ENCODE assay signal across 16 cellular contexts in the genomic region with DNA sequence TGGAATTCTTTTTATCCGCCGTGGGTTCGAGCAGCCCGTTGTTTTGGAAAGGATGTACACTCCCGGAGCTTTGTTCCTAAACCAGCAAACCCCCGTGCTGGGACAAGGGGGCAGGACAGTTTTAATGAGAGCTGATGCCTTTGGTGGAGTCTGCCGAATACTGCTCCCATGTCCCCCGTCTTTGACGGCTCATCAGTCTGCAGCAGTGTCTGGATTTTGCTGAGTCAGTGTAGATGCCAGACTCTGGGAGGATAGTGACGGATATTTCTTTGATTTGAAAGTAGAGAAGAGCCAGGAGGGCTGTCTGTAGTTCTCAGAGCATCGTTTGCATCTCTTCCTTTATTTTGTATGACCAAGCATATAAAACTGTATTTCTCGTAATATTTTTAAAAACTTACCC.
DNase-seq lines count a peak whose midpoint lies in the region; ATAC-seq and TF ChIP-seq lines count a peak whose summit lies in the region.
"Had no signal": no experiment of that assay in that cellular context is flagged by ENCODE, and none has a peak within 500 bp of the region (broad histone marks: within the 10 kb centered on the region; RNA-seq: fewer than 3 reads in every experiment).

No MANE protein-coding gene starts in this region.

- H2AK5ac ChIP-seq in IMR-90 (ENCODE audit: low read depth, low read length): no peak overlapping the region

- dilution Hi-C loops in IMR-90 (cut with HindIII; ENCODE audit: low sequenced_read_pairs, unreplicated experiment): no loop called here

- no peak for TF ChIP-seq EP300 in esophagus muscularis mucosa (IDR thresholded peaks at IDR 0.05)

- H3K27ac ChIP-seq in BLaER1 treated with 17β-estradiol and CSF1 and Interleukin-3, amounts not matched to agents 10 nM and 100 nM: no peak overlapping the region; a peak in 1 of 22 replicates
- H3K27ac ChIP-seq in IMR-90 (ENCODE audit: insufficient read depth, low read length) (no peak overlapping the region), esophagus muscularis mucosa (replicated peaks in 1 of 4) (peak overlapping the region; percentile 44 to 70 (median 60)), gastrocnemius medialis (peak overlapping the region; percentile 75 to 95 (median 82)), SJCRH30 (no peak overlapping the region)

- no peak overlapping the region for H3K4ac ChIP-seq in IMR-90 (ENCODE audit: low read depth, low read length)

- peak overlapping the region in 7 of 11 experiments; percentile 16 to 100 (median 95); a peak in 8 of 22 replicates for H3K4me2 ChIP-seq in BLaER1 treated with 17β-estradiol and CSF1 and Interleukin-3, amounts not matched to agents 10 nM and 100 nM
- H3K4me2 ChIP-seq in IMR-90 (ENCODE audit: low read depth, low read length): no peak overlapping the region

- no peak overlapping the region for H3K14ac ChIP-seq in IMR-90 (replicated peaks; ENCODE audit: low read depth, low read length)

- peaks cover 0 to 11% (median 0%) of the 10 kb centered on the region in 11 experiments; a peak in 4 of 22 replicates for H3K9me3 ChIP-seq in BLaER1 treated with 17β-estradiol and CSF1 and Interleukin-3, amounts not matched to agents 10 nM and 100 nM (replicated peaks in 1 of 11)
- H3K9me3 ChIP-seq in IMR-90 (ENCODE audit: control insufficient read depth, insufficient read depth, low read length) (no peaks in the 10 kb centered on the region), esophagus muscularis mucosa (no peaks in the 10 kb centered on the region), gastrocnemius medialis (no peaks in the 10 kb centered on the region), SJCRH30 (replicated peaks) (no peaks in the 10 kb centered on the region)

- no peak overlapping the region for H2BK5ac ChIP-seq in IMR-90 (ENCODE audit: low read depth, low read length, poor library complexity, severe bottlenecking)

- WGBS in IMR-90 (ENCODE audit: extremely low coverage in 2 of 2, insufficient read length in 1 of 2), 2 experiments: 51% methylated on average over 5 of the region's 12 CpGs; no CpG with 5 or more reads in 1 of the 2 experiments
- WGBS in esophagus muscularis mucosa: 56% methylated on average over 6 of the region's 12 CpGs

- TF ChIP-seq CTCF in IMR-90 (conservative IDR thresholded peaks at IDR 0.05; ENCODE audit: low read depth, low read length) (no peak), esophagus muscularis mucosa (IDR thresholded peaks at IDR 0.05) (no peak), gastrocnemius medialis (IDR thresholded peaks at IDR 0.05 in 4 of 5, conservative IDR thresholded peaks at IDR 0.05 in 1 of 5) (no peak)

- no peak overlapping the region for H3K18ac ChIP-seq in IMR-90 (ENCODE audit: low read depth, low read length)

- H3K56ac ChIP-seq in IMR-90 (ENCODE audit: extremely low read depth, insufficient read depth, low read length): no peak overlapping the region

- H3K27ac Mint-ChIP-seq in stimulated activated effector memory CD8-positive, alpha-beta T cell treated with anti-CD3 and anti-CD28 coated beads, Interleukin-12 subunit alpha, Interleukin-12 subunit beta, amount 100 ng/mL, for 72 hours: no peak overlapping the region
- H3K27ac Mint-ChIP-seq: CD4-positive, alpha-beta T cell; HFFc6 had no signal

- no peaks in the 10 kb centered on the region for H3K27me3 ChIP-seq in BLaER1 treated with 17β-estradiol and CSF1 and Interleukin-3, amounts not matched to agents 10 nM and 100 nM
- H3K27me3 ChIP-seq in IMR-90 (ENCODE audit: control insufficient read depth, insufficient read depth, low read length) (no peaks in the 10 kb centered on the region), esophagus muscularis mucosa (no peaks in the 10 kb centered on the region), gastrocnemius medialis (no peaks in the 10 kb centered on the region), SJCRH30 (no peaks in the 10 kb centered on the region)

- H3K36me3 ChIP-seq in BLaER1 treated with 17β-estradiol and CSF1 and Interleukin-3, amounts not matched to agents 10 nM and 100 nM: peaks cover 0 to 71% (median 46%) of the 10 kb centered on the region in 11 experiments; a peak in 15 of 22 replicates
- H3K36me3 ChIP-seq in IMR-90 (ENCODE audit: control insufficient read depth, insufficient read depth, low read length): peaks cover 5% of the 10 kb centered on the region
- H3K36me3 ChIP-seq in esophagus muscularis mucosa: peaks cover 0 to 57% (median 36%) of the 10 kb centered on the region in 4 donors
- peaks cover 0 to 17% of the 10 kb centered on the region in 2 donors for H3K36me3 ChIP-seq in gastrocnemius medialis
- H3K36me3 ChIP-seq in SJCRH30: peaks cover 26% of the 10 kb centered on the region

- BruUV-seq in IMR-90 (replicated peaks; lab: Mats Ljungman, UMichigan): no TSS peak

- no peak for TF ChIP-seq POLR2A in IMR-90 (IDR thresholded peaks at IDR 0.05; ENCODE audit: low read depth, low read length)
- TF ChIP-seq POLR2A in esophagus muscularis mucosa (IDR thresholded peaks at IDR 0.05; ENCODE audit: low read depth): no peak
- no peak for TF ChIP-seq POLR2A in gastrocnemius medialis (IDR thresholded peaks at IDR 0.05)

- H3K23ac ChIP-seq in IMR-90 (ENCODE audit: low read depth, low read length): no peak overlapping the region

- H3K9me1 ChIP-seq in IMR-90 (ENCODE audit: insufficient read depth, low read length): no peaks in the 10 kb centered on the region

- no peak overlapping the region for H4K5ac ChIP-seq in IMR-90 (ENCODE audit: low read depth, low read length)

- peak overlapping the region; percentile 26 for H2AK9ac ChIP-seq in IMR-90 (replicated peaks; ENCODE audit: low read depth, low read length, poor library complexity)

- no peak overlapping the region for H3K9ac ChIP-seq in BLaER1 treated with 17β-estradiol and CSF1 and Interleukin-3, amounts not matched to agents 10 nM and 100 nM
- no peak overlapping the region for H3K9ac ChIP-seq in IMR-90 (ENCODE audit: low read depth, low read length)

- ATAC-seq in IMR-90 (ENCODE audit: low read depth) (no peak), gastrocnemius medialis (no peak)
- no peak for ATAC-seq in stimulated activated effector memory CD8-positive, alpha-beta T cell treated with anti-CD3 and anti-CD28 coated beads, Interleukin-12 subunit alpha, Interleukin-12 subunit beta, amount 100 ng/mL, for 72 hours
- ATAC-seq: GM12878 had no signal

- POLR2A ChIA-PET in IMR-90 (lab: Charles Lee; ENCODE audit: unreplicated experiment): no interaction called here

- H3K9me3 Mint-ChIP-seq in stimulated activated effector memory CD8-positive, alpha-beta T cell treated with anti-CD3 and anti-CD28 coated beads, Interleukin-12 subunit alpha, Interleukin-12 subunit beta, amount 100 ng/mL, for 72 hours: no peaks in the 10 kb centered on the region
- H3K9me3 Mint-ChIP-seq: CD4-positive, alpha-beta T cell; HFFc6 had no signal

- peaks cover 0 to 62% (median 0%) of the 10 kb centered on the region in 11 experiments; a peak in 3 of 22 replicates for H4K20me1 ChIP-seq in BLaER1 treated with 17β-estradiol and CSF1 and Interleukin-3, amounts not matched to agents 10 nM and 100 nM
- no peaks in the 10 kb centered on the region; the same call in 1 of the 2 replicates for H4K20me1 ChIP-seq in IMR-90 (ENCODE audit: insufficient read depth, low read length)

- H3K4me3 Mint-ChIP-seq in stimulated activated effector memory CD8-positive, alpha-beta T cell treated with anti-CD3 and anti-CD28 coated beads, Interleukin-12 subunit alpha, Interleukin-12 subunit beta, amount 100 ng/mL, for 72 hours: no peak overlapping the region
- H3K4me3 Mint-ChIP-seq: CD4-positive, alpha-beta T cell; HFFc6 had no signal

- H2AFZ ChIP-seq in IMR-90 (replicated peaks; ENCODE audit: low read length, poor library complexity): no peak overlapping the region

- no peak overlapping the region for H2BK120ac ChIP-seq in IMR-90 (ENCODE audit: low read depth, low read length)

- H3K36me3 Mint-ChIP-seq in stimulated activated effector memory CD8-positive, alpha-beta T cell treated with anti-CD3 and anti-CD28 coated beads, Interleukin-12 subunit alpha, Interleukin-12 subunit beta, amount 100 ng/mL, for 72 hours: no peaks in the 10 kb centered on the region

- CTCF ChIA-PET in IMR-90 (lab: Yijun Ruan, JAX): no interaction called here

- intact Hi-C loops in IMR-90 (cut with micrococcal nuclease) (no loop called here), esophagus muscularis mucosa (cut with DNase I) (no loop called here), gastrocnemius medialis (cut with DNase I; ENCODE audit: low total_unique reads) (no loop called here)

- H3K4me1 ChIP-seq in BLaER1 treated with 17β-estradiol and CSF1 and Interleukin-3, amounts not matched to agents 10 nM and 100 nM: peaks cover 18 to 80% (median 66%) of the 10 kb centered on the region in 10 experiments
- H3K4me1 ChIP-seq in IMR-90 (ENCODE audit: control insufficient read depth, insufficient read depth, low read length) (no peaks in the 10 kb centered on the region), esophagus muscularis mucosa (peaks cover 25 to 48% (median 33%) of the 10 kb centered on the region in 4 donors), gastrocnemius medialis (peaks cover 21 to 23% of the 10 kb centered on the region in 2 donors), SJCRH30 (no peaks in the 10 kb centered on the region)

- TF ChIP-seq RAD21 in IMR-90 (IDR thresholded peaks at IDR 0.05; ENCODE audit: low read length): no peak

- H4K91ac ChIP-seq in IMR-90 (ENCODE audit: insufficient read depth, low read depth, low read length): no peak overlapping the region

- in situ Hi-C loops in IMR-90 (cut with MboI; ENCODE audit: low sequenced_read_pairs) (no loop called here), gastrocnemius medialis (cut with MboI; ENCODE audit: low sequenced_read_pairs in 4 of 4) (no loop called here)

- no peak overlapping the region for H4K8ac ChIP-seq in IMR-90 (ENCODE audit: low read depth in 2 of 2, low read length in 2 of 2)

- peaks cover 0 to 33% of the 10 kb centered on the region in 2 experiments; a peak in 2 of 4 replicates for H3K79me1 ChIP-seq in IMR-90 (ENCODE audit: low read depth in 1 of 2, low read length in 2 of 2)

- H2BK15ac ChIP-seq in IMR-90 (ENCODE audit: low read depth, low read length): no peak overlapping the region

- H2BK20ac ChIP-seq in IMR-90 (ENCODE audit: low read depth, low read length): no peak overlapping the region

- H3K4me1 Mint-ChIP-seq in stimulated activated effector memory CD8-positive, alpha-beta T cell treated with anti-CD3 and anti-CD28 coated beads, Interleukin-12 subunit alpha, Interleukin-12 subunit beta, amount 100 ng/mL, for 72 hours: no peaks in the 10 kb centered on the region

- H3K4me3 ChIP-seq in BLaER1 treated with 17β-estradiol and CSF1 and Interleukin-3, amounts not matched to agents 10 nM and 100 nM: no peak overlapping the region
- H3K4me3 ChIP-seq in IMR-90 (ENCODE audit: insufficient read depth, low read depth, low read length): no peak overlapping the region
- no peak overlapping the region for H3K4me3 ChIP-seq in esophagus muscularis mucosa
- no peak overlapping the region for H3K4me3 ChIP-seq in gastrocnemius medialis
- no peak overlapping the region for H3K4me3 ChIP-seq in SJCRH30
- H3K4me3 ChIP-seq: GM12878 had no signal

- no peak for DNase-seq in IMR-90
- no peak for DNase-seq in esophagus muscularis mucosa (ENCODE audit: extremely low spot score)
- DNase-seq in gastrocnemius medialis: no peak
- DNase-seq in SJCRH30: no peak
- no peak for DNase-seq in SKM-1 (lab: John Stamatoyannopoulos, UW; ENCODE audit: unreplicated experiment)
- no peak for DNase-seq in stimulated activated effector memory CD8-positive, alpha-beta T cell treated with anti-CD3 and anti-CD28 coated beads, Interleukin-12 subunit alpha, Interleukin-12 subunit beta, amount 100 ng/mL, for 72 hours (ENCODE audit: low spot score in 2 of 2)
- DNase-seq: AML-193; C1 segment of cervical spinal cord; Calu3; CD4-positive, alpha-beta T cell; DMS 273 treated with DMSO at 0.1 percent for 48 hours; DMS79; HCEC 1CT; HFFc6 had no signal

Comparison
In these comparisons a context has a peak if more than half of its experiments do, and no peak if none do; other contexts are left out.
1. H3K27ac ChIP-seq: peak in esophagus muscularis mucosa (4 of 4) and gastrocnemius medialis (4 of 4); none in BLaER1 treated with 17β-estradiol and CSF1 and Interleukin-3, amounts not matched to agents 10 nM and 100 nM (0 of 11), IMR-90 (single experiment) and SJCRH30 (single experiment).